25 cellular contexts compared by ENCODE assay signal in the genomic region with DNA sequence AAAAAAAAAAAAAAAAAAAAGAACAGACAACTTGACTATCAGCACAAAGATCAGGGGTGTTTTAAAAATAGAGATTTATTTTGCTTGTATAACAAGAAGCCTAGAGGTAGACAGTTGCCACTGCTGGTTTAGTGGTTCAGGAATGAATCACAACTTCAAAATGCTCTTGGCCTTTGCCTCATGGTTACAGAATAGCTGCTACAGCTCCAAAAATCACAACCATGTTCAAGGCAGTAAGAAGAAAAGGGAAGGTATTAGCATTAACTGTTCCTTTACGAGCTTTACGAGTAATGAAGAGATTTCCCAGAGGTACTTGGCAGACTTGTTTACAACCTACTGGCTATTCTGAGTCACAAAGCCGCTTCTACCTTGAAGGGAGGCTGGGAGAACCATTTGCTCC. TPM values are rescaled to one million over a fixed set of nuclear protein-coding genes. Genes with fewer than 3 reads are reported as not detected.
"Had no signal": no experiment of that assay in that cellular context is flagged by ENCODE, and none has a peak within 500 bp of the region (broad histone marks: within the 10 kb centered on the region; RNA-seq: fewer than 3 reads in every experiment).

No MANE protein-coding gene starts in this region.

- FAIRE-seq: endometrium, keratinocyte had no signal

- H3K27ac ChIP-seq: gastrocnemius medialis, neural progenitor cell, prostate gland, skin epidermis, spleen, testis, tibial artery, upper lobe of left lung, uterus had no signal

- H3K27me3 ChIP-seq: gastrocnemius medialis, neural progenitor cell, testis, upper lobe of left lung, uterus had no signal

- H2AFZ ChIP-seq: neural progenitor cell had no signal

- DNase-seq: cortex of kidney; effector memory CD8-positive, alpha-beta T cell; erythroblast; gastrocnemius medialis; head of caudate nucleus; mesenchymal stem cell; midbrain; naive thymus-derived CD4-positive, alpha-beta T cell; right cardiac atrium; spleen; stimulated activated CD4-positive, alpha-beta T cell treated with anti-CD3 and anti-CD28 coated beads, Interleukin-4, amount 100 ng/mL, for 4 hours; stimulated activated naive CD8-positive, alpha-beta T cell treated with anti-CD3 and anti-CD28 coated beads, Interleukin-15, Interleukin-2, amounts not matched to agents 100 U/mL and 50 U/mL, for 24 hours; substantia nigra; testis; tibial artery; upper lobe of left lung; uterus had no signal

- ATAC-seq: effector memory CD8-positive, alpha-beta T cell; gastrocnemius medialis; left lobe of liver; naive thymus-derived CD4-positive, alpha-beta T cell; right cardiac atrium; stimulated activated memory B cell treated with anti-CD40 and anti-IgM and Interleukin-4, amounts not matched to agents 10 μg/mL and 1 μg/mL and 100 μg/mL, for 72 hours; stimulated activated naive CD8-positive, alpha-beta T cell treated with anti-CD3 and anti-CD28 coated beads, Interleukin-15, Interleukin-2, amounts not matched to agents 100 U/mL and 50 U/mL, for 24 hours had no signal

- H3K4me1 ChIP-seq: gastrocnemius medialis, prostate gland, testis, uterus had no signal

- H3K9me3 ChIP-seq: gastrocnemius medialis, prostate gland, spleen, testis, tibial artery, upper lobe of left lung, uterus had no signal

- H3K4me3 ChIP-seq: gastrocnemius medialis, lung, neural progenitor cell, prostate gland, skin epidermis, spleen, testis, tibial artery, upper lobe of left lung, uterus had no signal

- H3K9ac ChIP-seq: neural progenitor cell had no signal

- H3K36me3 ChIP-seq: gastrocnemius medialis, neural progenitor cell, prostate gland, spleen, tibial artery, upper lobe of left lung, uterus had no signal

- H3K4me2 ChIP-seq: neural progenitor cell had no signal

RNA-seq across cellular contexts. Expression of a gene that starts 52.5 kb away (rescaled TPM):
- polyA plus RNA-seq: naive thymus-derived CD4-positive, alpha-beta T cell had no signal
